Comparison of ENCODE assay signal across 18 cellular contexts in the genomic region with DNA sequence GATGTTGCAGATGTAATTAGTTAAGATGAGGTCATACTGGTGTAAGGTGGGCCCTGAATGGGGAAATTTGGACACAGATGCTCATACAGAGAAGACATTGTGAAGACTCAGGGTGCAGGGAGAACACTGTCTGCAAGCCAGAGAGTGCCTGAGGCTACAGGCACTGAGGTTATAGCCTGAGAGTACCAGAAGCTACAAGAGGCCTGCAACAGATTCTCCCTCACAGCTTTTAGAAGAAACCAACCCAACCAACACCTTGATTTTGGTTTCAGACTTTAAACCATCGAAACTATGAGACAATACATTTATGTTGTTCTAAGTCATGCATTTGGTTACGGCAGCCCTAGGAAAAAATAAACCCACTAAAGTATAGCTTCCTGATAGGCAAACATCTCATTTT.
DNase-seq lines count a peak whose midpoint lies in the region; ATAC-seq, FAIRE-seq and TF ChIP-seq lines count a peak whose summit lies in the region.
"Had no signal": no experiment of that assay in that cellular context is flagged by ENCODE, and none has a peak within 500 bp of the region (broad histone marks: within the 10 kb centered on the region; RNA-seq: fewer than 3 reads in every experiment).

No MANE protein-coding gene starts in this region.

- H3K18ac ChIP-seq in H9 (ENCODE audit: insufficient read length, low read depth, low read length): no peak overlapping the region

- H4K20me1 ChIP-seq in H9 (ENCODE audit: control insufficient read depth, insufficient read depth, insufficient read length): no peaks in the 10 kb centered on the region

- H3K36me3 Mint-ChIP-seq in H9 (ENCODE audit: insufficient read depth in 1 of 3, low read depth in 3 of 3): peaks cover 0 to 12% (median 5%) of the 10 kb centered on the region in 3 experiments; a peak in 5 of 7 replicates
- no peaks in the 10 kb centered on the region for H3K36me3 Mint-ChIP-seq in immature natural killer cell

- no peak overlapping the region for H3K4me2 ChIP-seq in H9 (ENCODE audit: insufficient read depth, insufficient read length, low read length)

- intact Hi-C loops in left cardiac atrium (cut with DNase I): no loop called here

- no peak for FAIRE-seq in GM12891 (lab: Jason Lieb, UNC)
- FAIRE-seq: islet of Langerhans had no signal

- H2AK5ac ChIP-seq in H9 (ENCODE audit: insufficient read length, low read length): no peak overlapping the region

- no peak overlapping the region for H3K14ac ChIP-seq in H9 (ENCODE audit: insufficient read depth, low read length)

- H4K8ac ChIP-seq in H9 (replicated peaks; ENCODE audit: insufficient read length, low read depth, low read length): no peak overlapping the region

- no peak for TF ChIP-seq CTCF in H9 (conservative IDR thresholded peaks at IDR 0.05)

- H2BK20ac ChIP-seq in H9 (ENCODE audit: low read depth, low read length, poor library complexity, severe bottlenecking): no peak overlapping the region

- H3K27ac ChIP-seq in H9 (ENCODE audit: insufficient read length, low read depth, low read length): no peak overlapping the region
- H3K27ac ChIP-seq: foreskin keratinocyte, psoas muscle had no signal

- ATAC-seq in GM19351 (IDR thresholded peaks at IDR 0.05; ENCODE audit: unreplicated experiment) (peak; percentile 95), HG02678 (IDR thresholded peaks at IDR 0.05; ENCODE audit: unreplicated experiment) (peak; percentile 81), HG03469 (IDR thresholded peaks at IDR 0.05; ENCODE audit: unreplicated experiment) (peak; percentile 87), left cardiac atrium (no peak)
- ATAC-seq: activated CD8-positive, alpha-beta T cell treated with anti-CD3 and anti-CD28 coated beads for 36 hours; foreskin keratinocyte; psoas muscle had no signal

- no CpG with 5 or more reads among the region's 2 CpGs for WGBS in H9 (ENCODE audit: extremely low coverage, insufficient read length, low lambda C conversion rate)

- H3K27me3 ChIP-seq in H9 (ENCODE audit: insufficient read depth, low read length): no peaks in the 10 kb centered on the region
- H3K27me3 ChIP-seq: foreskin keratinocyte had no signal

- H2BK12ac ChIP-seq in H9 (ENCODE audit: insufficient read length, low read depth, low read length): no peak overlapping the region

- no peaks in the 10 kb centered on the region for H3K4me1 ChIP-seq in H9 (ENCODE audit: insufficient read depth, low read length)
- H3K4me1 ChIP-seq: HAP-1, psoas muscle had no signal

- TF ChIP-seq POLR2A in GM12891 (IDR thresholded peaks at IDR 0.05; ENCODE audit: low read depth, low read length): no peak

- no peaks in the 10 kb centered on the region for H3K9me3 ChIP-seq in H9 (ENCODE audit: control insufficient read depth, low read depth, low read length)
- H3K9me3 ChIP-seq: HAP-1, psoas muscle had no signal

- H3K4ac ChIP-seq in H9 (ENCODE audit: low read depth, low read length): no peak overlapping the region

- no peak overlapping the region for H3K9ac ChIP-seq in H9 (ENCODE audit: extremely low read depth, insufficient read length, low read length)

- H3K79me2 ChIP-seq in H9 (ENCODE audit: insufficient read depth, low read length): no peaks in the 10 kb centered on the region

- H2BK120ac ChIP-seq in H9 (ENCODE audit: low read depth, low read length, poor library complexity, severe bottlenecking): no peak overlapping the region

- DNase-seq in GM12891 (ENCODE audit: insufficient read length, low spot score) (peak; percentile 10), left cardiac atrium (no peak), hepatic stellate cell (ENCODE audit: low spot score) (no peak), H9 (no peak), immature natural killer cell (no peak)
- DNase-seq: activated CD8-positive, alpha-beta T cell treated with anti-CD3 and anti-CD28 coated beads for 36 hours; activated naive CD4-positive, alpha-beta T cell treated with anti-CD3 and anti-CD28 coated beads for 36 hours; Calu3; effector CD4-positive, alpha-beta T cell; foreskin keratinocyte; NCI-H1048; NCI-H510A; psoas muscle had no signal

- no peak overlapping the region for H2BK5ac ChIP-seq in H9 (ENCODE audit: insufficient read length, low read length)

- H3K23ac ChIP-seq in H9 (ENCODE audit: insufficient read length, low read depth, low read length): no peak overlapping the region

- H4K91ac ChIP-seq in H9 (ENCODE audit: insufficient read length, low read depth, low read length): no peak overlapping the region

- H3K4me1 Mint-ChIP-seq in H9 (peaks cover 9 to 10% of the 10 kb centered on the region in 2 experiments), immature natural killer cell (no peaks in the 10 kb centered on the region)

- no peak overlapping the region for H3T11ph ChIP-seq in H9 (ENCODE audit: low read length)

- H4K5ac ChIP-seq in H9 (ENCODE audit: insufficient read length, low read depth, low read length): no peak overlapping the region

- no peaks in the 10 kb centered on the region for H3K79me1 ChIP-seq in H9 (ENCODE audit: insufficient read depth, low read depth, low read length, poor library complexity, severe bottlenecking)

- H3K27me3 Mint-ChIP-seq in H9 (ENCODE audit: low read depth) (no peaks in the 10 kb centered on the region; the same call in none of the 2 replicates), immature natural killer cell (ENCODE audit: low read depth in 3 of 3) (peaks cover 0 to 4% (median 3%) of the 10 kb centered on the region in 3 donors)
- H3K27me3 Mint-ChIP-seq: activated CD8-positive, alpha-beta T cell treated with anti-CD3 and anti-CD28 coated beads for 36 hours had no signal

- H2BK15ac ChIP-seq in H9 (ENCODE audit: low read depth, low read length): no peak overlapping the region

- H3K23me2 ChIP-seq in H9 (ENCODE audit: insufficient read length, low read depth, low read length, poor library complexity, severe bottlenecking): no peaks in the 10 kb centered on the region

- no peak overlapping the region for H2AFZ ChIP-seq in H9 (ENCODE audit: low read length)

- H3K9me3 Mint-ChIP-seq in H9 (peaks cover 0 to 6% of the 10 kb centered on the region in 2 experiments; a peak in 3 of 5 replicates), immature natural killer cell (peaks cover 0 to 5% (median 0%) of the 10 kb centered on the region in 6 donors)

- H3K27ac Mint-ChIP-seq in H9 (no peak overlapping the region), immature natural killer cell (no peak overlapping the region)
- H3K27ac Mint-ChIP-seq: activated CD8-positive, alpha-beta T cell treated with anti-CD3 and anti-CD28 coated beads for 36 hours; activated naive CD4-positive, alpha-beta T cell treated with anti-CD3 and anti-CD28 coated beads for 36 hours had no signal

- no peak overlapping the region for H3K56ac ChIP-seq in H9 (ENCODE audit: insufficient read length, low read depth, low read length)

- no peak overlapping the region for H3K4me3 Mint-ChIP-seq in H9
- no peak overlapping the region for H3K4me3 Mint-ChIP-seq in immature natural killer cell
- H3K4me3 Mint-ChIP-seq: activated CD8-positive, alpha-beta T cell treated with anti-CD3 and anti-CD28 coated beads for 36 hours; activated naive CD4-positive, alpha-beta T cell treated with anti-CD3 and anti-CD28 coated beads for 36 hours had no signal

TF ChIP-seq in GM12891, 5 proteins besides CTCF, POLR2A, EP300 and RAD21:
- no peak for TF ChIP-seq SPI1 (IDR thresholded peaks at IDR 0.05; ENCODE audit: low read depth, low read length)
- peak; percentile 26; the same call in 1 of the 2 replicates for TF ChIP-seq POU2F2 (IDR thresholded peaks at IDR 0.05; ENCODE audit: low read depth, low read length)
- TF ChIP-seq POLR2AphosphoS5 (IDR thresholded peaks at IDR 0.05; ENCODE audit: low read depth, low read length): no peak

Comparison
In these comparisons a context has a peak if more than half of its experiments do, and no peak if none do; other contexts are left out.
1. ATAC-seq: peak in GM19351 (single experiment), HG02678 (single experiment) and HG03469 (single experiment); none in left cardiac atrium (0 of 2).